In the genomic region with DNA sequence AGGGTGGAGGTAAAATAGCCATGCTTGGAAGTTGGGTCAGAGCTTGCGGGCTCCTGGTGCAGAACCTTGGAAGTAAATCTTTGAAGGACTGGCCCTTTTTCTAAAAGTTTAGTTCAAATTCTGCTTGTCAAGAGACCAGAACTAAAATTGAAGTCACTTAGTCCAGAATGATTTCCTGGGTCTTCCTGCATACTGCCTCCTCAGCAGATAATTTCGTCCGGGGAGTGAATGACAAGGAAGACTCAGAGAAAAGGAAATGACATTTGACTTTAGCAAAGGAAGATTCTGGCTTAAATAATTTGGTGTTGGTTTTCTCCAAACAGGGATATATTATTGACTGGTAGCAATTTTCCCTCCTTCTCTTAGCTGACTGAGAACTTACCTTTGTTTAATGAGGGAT, we compare ENCODE assay signal across 1 cellular context.
TF ChIP-seq lines count a peak whose summit lies in the region.

No MANE protein-coding gene starts in this region.

TF ChIP-seq in endothelial cell of umbilical vein, 7 proteins besides CTCF, POLR2A, EP300 and RAD21 (continued from another document):
- TF ChIP-seq POLR2AphosphoS5 (IDR thresholded peaks at IDR 0.05; ENCODE audit: insufficient read depth, low read depth, low read length) (no peak), FOS (IDR thresholded peaks at IDR 0.05; ENCODE audit: borderline replicate concordance, insufficient read depth, low read length) (no peak), GATA2 (IDR thresholded peaks at IDR 0.05; ENCODE audit: insufficient read depth, insufficient read length, low read depth, low read length) (no peak)
